1 cellular context compared by ENCODE assay signal in the genomic region with DNA sequence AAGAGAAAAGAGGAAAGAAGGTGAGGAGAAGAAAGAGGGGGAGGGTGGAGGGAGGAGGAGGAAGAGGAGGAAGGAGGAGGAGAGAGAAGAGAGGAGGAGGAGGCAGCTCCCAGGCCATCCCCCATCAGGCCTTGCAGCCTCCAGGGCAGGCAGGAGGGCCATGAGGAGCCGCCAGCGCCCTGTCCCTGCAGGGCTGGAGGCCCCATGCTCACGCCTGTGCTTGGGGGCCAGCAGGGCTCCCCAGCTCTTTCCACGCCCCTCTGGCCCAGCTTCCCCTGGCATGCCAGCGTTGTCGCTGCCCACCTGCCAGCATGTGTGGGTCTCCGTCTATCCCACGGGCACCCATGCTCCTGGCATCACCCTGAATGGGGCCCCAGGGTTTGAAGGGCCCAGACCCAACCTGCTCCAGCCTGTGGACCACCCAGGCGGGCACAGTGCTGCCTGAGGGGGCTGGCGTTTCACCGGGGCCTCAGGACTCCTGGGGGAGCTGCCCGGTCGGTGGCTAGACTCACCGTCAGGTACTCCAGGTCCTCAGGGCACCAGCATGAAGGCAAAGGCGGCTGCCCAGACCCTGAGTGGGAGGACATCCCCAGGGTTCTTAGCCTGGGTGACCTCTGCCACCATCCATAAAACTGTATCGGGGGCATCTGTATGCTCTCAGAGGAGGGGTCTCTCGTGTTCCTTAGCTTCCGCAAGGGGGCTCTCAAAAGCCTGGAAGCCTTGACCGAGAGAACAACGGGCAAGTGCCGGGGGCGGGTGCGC.
TF ChIP-seq lines count a peak whose summit lies in the region.

No MANE protein-coding gene starts in this region.

TF ChIP-seq in K562, 482 proteins besides CTCF, POLR2A, EP300 and RAD21:
- no peak; the same call in 1 of the 2 replicates for TF ChIP-seq RBFOX2 (IDR thresholded peaks at IDR 0.05; ENCODE audit: low read depth, low read length)
- TF ChIP-seq EWSR1 (IDR thresholded peaks at IDR 0.05; ENCODE audit: borderline replicate concordance, low read depth, partially characterized antibody): no peak
- no peak for TF ChIP-seq U2AF1 (optimal IDR thresholded peaks at IDR 0.05; ENCODE audit: low read depth, low read length)
- TF ChIP-seq, protein P1, sequence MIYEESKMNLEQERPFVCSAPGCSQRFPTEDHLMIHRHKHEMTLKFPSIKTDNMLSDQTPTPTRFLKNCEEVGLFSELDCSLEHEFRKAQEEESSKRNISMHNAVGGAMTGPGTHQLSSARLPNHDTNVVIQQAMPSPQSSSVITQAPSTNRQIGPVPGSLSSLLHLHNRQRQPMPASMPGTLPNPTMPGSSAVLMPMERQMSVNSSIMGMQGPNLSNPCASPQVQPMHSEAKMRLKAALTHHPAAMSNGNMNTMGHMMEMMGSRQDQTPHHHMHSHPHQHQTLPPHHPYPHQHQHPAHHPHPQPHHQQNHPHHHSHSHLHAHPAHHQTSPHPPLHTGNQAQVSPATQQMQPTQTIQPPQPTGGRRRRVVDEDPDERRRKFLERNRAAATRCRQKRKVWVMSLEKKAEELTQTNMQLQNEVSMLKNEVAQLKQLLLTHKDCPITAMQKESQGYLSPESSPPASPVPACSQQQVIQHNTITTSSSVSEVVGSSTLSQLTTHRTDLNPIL (CRISPR knock-in tag; IDR thresholded peaks at IDR 0.05): no peak
- TF ChIP-seq, protein P2, sequence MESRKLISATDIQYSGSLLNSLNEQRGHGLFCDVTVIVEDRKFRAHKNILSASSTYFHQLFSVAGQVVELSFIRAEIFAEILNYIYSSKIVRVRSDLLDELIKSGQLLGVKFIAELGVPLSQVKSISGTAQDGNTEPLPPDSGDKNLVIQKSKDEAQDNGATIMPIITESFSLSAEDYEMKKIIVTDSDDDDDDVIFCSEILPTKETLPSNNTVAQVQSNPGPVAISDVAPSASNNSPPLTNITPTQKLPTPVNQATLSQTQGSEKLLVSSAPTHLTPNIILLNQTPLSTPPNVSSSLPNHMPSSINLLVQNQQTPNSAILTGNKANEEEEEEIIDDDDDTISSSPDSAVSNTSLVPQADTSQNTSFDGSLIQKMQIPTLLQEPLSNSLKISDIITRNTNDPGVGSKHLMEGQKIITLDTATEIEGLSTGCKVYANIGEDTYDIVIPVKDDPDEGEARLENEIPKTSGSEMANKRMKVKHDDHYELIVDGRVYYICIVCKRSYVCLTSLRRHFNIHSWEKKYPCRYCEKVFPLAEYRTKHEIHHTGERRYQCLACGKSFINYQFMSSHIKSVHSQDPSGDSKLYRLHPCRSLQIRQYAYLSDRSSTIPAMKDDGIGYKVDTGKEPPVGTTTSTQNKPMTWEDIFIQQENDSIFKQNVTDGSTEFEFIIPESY (CRISPR knock-in tag; IDR thresholded peaks at IDR 0.05): peak; percentile 80
- TF ChIP-seq ZNF263 (CRISPR knock-in tag; IDR thresholded peaks at IDR 0.05; ENCODE audit: borderline replicate concordance): peak; percentile 91
- TF ChIP-seq PCBP2 (IDR thresholded peaks at IDR 0.05; ENCODE audit: low read depth, low read length, poor library complexity, severe bottlenecking): no peak
- TF ChIP-seq, protein P3, sequence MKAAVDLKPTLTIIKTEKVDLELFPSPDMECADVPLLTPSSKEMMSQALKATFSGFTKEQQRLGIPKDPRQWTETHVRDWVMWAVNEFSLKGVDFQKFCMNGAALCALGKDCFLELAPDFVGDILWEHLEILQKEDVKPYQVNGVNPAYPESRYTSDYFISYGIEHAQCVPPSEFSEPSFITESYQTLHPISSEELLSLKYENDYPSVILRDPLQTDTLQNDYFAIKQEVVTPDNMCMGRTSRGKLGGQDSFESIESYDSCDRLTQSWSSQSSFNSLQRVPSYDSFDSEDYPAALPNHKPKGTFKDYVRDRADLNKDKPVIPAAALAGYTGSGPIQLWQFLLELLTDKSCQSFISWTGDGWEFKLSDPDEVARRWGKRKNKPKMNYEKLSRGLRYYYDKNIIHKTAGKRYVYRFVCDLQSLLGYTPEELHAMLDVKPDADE (conservative IDR thresholded peaks at IDR 0.05; ENCODE audit: control insufficient read depth, low read depth, low read length): no peak
